ENCODE assay signal across 8 cellular contexts in the genomic region with DNA sequence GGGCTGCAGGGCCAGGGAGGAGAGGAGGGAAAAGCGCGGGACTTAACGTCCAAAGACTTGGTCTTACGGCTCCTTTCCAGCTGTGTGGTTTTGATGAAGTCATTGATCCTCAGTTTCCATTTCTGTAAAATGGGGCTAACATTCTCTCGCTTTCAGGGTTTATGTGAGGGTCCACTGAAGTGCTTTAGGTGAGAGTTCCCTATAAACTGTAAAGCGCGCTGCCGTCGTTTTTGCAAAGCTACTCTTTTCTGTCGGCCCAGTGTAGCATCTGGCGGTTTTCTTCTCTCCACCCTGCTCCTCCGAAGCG. TPM values are rescaled to one million over a fixed set of nuclear protein-coding genes. Genes with fewer than 3 reads are reported as not detected.
DNase-seq lines count a peak whose midpoint lies in the region; ATAC-seq and TF ChIP-seq lines count a peak whose summit lies in the region.

No MANE protein-coding gene starts in this region.

- no peak for TF ChIP-seq POLR2A in erythroblast (IDR thresholded peaks at IDR 0.05; ENCODE audit: low read length)

- H3K4me1 ChIP-seq in HAP-1 (peaks cover 12% of the 10 kb centered on the region), right cardiac atrium (ENCODE audit: control insufficient read depth, insufficient read depth, low read length) (peaks cover 3% of the 10 kb centered on the region)

- no peak for ATAC-seq in right cardiac atrium

- H3K4me3 ChIP-seq in HAP-1 (peak overlapping the region; percentile 87), WI38 (ENCODE audit: low read depth, low read length) (peak overlapping the region; percentile 96), right cardiac atrium (ENCODE audit: low read length) (peak overlapping the region; percentile 51), skin epidermis (peak overlapping the region; percentile 74 to 97 (median 91))

- no peaks in the 10 kb centered on the region for H3K27me3 ChIP-seq in HAP-1 (ENCODE audit: low read depth)
- H3K27me3 ChIP-seq in right cardiac atrium (ENCODE audit: control insufficient read depth, insufficient read depth) = no peaks in the 10 kb centered on the region

- no peak for TF ChIP-seq CTCF in WI38 (IDR thresholded peaks at IDR 0.05; ENCODE audit: low read depth, low read length)

- H3K9me3 ChIP-seq in HAP-1 (no peaks in the 10 kb centered on the region), right cardiac atrium (ENCODE audit: control insufficient read depth, low read length) (no peaks in the 10 kb centered on the region)

- 47% methylated on average over 13 of the region's 13 CpGs for WGBS in right cardiac atrium

- no peaks in the 10 kb centered on the region; the same call in 1 of the 2 replicates for H3K36me3 ChIP-seq in HAP-1 (replicated peaks)

- intact Hi-C loops in right cardiac atrium (cut with DNase I) = no loop called here

- H3K27ac ChIP-seq in right cardiac atrium (ENCODE audit: low read length) = peak overlapping the region; percentile 8
- H3K27ac ChIP-seq in skin epidermis = peak overlapping the region in 19 of 21 experiments; percentile 41 to 99 (median 96)

- DNase-seq in HAP-1 (ENCODE audit: low spot score in 2 of 2) (no peak), right cardiac atrium (no peak), GM03348 (ENCODE audit: low spot score) (no peak), NCI-H1105 (lab: John Stamatoyannopoulos, UW) (no peak), erythroblast (lab: John Stamatoyannopoulos, UW) (no peak), NCI-H1694 treated with DMSO at 0.1 percent for 48 hours (lab: John Stamatoyannopoulos, UW) (no peak)

- in situ Hi-C loops in HAP-1 (cut with MboI; ENCODE audit: low sequenced_read_pairs) = no loop called here

RNA-seq across cellular contexts. Expression of a gene that starts 0.6 kb away (rescaled TPM):
- total RNA-seq in right cardiac atrium = 10 to 100 TPM; 17.1 to 19.6 (median 18.8) TPM
- 30.6 TPM for polyA plus RNA-seq in right cardiac atrium

RNA-seq across cellular contexts. Expression of a gene that starts 1.0 kb away (rescaled TPM):
- total RNA-seq in right cardiac atrium = 10 to 100 TPM; 14.4 to 25.7 (median 19.3) TPM
- 15.6 TPM for polyA plus RNA-seq in right cardiac atrium

RNA-seq across cellular contexts. Expression of a gene that starts 20.7 kb away (rescaled TPM):
- not detected for total RNA-seq in right cardiac atrium
- polyA plus RNA-seq in right cardiac atrium = not detected

RNA-seq across cellular contexts. Expression of a gene that starts 36.0 kb away (rescaled TPM):
- total RNA-seq in right cardiac atrium = 1 to 10 TPM in 1 of 4 donors, under 1 TPM in 3; 0.46 to 1.1 (median 0.66) TPM
- polyA plus RNA-seq in right cardiac atrium = 0.43 TPM

RNA-seq across cellular contexts. Expression of a gene that starts 38.1 kb away (rescaled TPM):
- total RNA-seq in right cardiac atrium = under 1 TPM; 0.17 to 0.41 (median 0.31) TPM
- 0.25 TPM for polyA plus RNA-seq in right cardiac atrium
